ENCODE assay signal across 1 cellular context in the genomic region with DNA sequence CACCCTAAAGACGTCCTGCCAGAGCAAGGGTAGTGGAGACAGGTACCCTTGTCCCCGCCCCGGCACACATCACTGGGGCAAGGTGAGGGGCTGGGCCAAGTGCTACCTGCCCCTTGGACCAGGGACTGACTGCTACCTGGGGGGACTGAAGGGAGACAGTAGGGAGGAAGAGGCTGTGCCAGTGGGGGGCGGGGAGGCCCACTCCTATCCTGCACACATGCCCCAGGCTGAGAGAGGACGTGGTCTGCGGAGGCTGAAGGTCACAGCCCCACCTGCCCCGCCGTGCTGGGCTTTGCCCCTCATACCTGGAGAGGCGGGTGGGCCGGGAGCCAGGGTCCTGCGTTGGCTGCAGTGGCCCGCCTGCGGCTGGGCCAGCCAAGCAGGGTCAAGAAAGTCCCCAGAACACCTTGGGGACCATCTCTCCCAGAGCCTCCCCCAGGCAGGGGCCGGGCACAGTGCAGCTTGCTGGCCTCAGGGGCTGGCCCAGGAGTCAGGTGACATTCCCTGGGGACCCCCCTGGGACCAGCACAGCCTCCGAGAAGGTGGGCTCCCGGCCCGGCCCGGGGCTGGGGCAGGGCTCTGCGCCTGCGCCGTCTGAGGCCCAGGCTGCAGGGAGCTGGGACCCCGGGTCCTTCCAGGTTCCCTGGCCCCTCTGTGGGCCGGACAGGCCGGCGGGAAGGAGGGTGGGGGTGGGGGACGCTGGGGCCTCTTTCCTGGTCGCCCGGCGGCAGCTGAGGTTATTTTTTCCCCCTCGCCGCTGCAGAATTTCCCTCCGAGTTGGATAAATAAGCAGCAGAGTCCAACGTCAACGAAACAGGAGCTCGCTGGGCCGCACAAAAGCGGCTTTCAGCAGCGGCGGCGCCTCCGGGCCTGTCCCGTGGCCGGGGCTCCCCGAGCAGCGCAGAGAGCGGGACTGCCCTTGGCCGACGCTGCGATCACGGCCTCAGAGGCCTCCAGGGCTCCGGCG.
TF ChIP-seq lines count a peak whose summit lies in the region.

No MANE protein-coding gene starts in this region.

TF ChIP-seq in H1, 55 proteins besides CTCF, POLR2A, EP300 and RAD21 (continued from another document):
- no peak for TF ChIP-seq SIN3A (conservative IDR thresholded peaks at IDR 0.05 in 1 of 2, IDR thresholded peaks at IDR 0.05 in 1 of 2; ENCODE audit: low read depth in 1 of 2, low read length in 2 of 2)
- no peak for TF ChIP-seq SP4 (IDR thresholded peaks at IDR 0.05; ENCODE audit: low read length)
- TF ChIP-seq, protein P1, sequence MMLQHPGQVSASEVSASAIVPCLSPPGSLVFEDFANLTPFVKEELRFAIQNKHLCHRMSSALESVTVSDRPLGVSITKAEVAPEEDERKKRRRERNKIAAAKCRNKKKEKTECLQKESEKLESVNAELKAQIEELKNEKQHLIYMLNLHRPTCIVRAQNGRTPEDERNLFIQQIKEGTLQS (IDR thresholded peaks at IDR 0.05; ENCODE audit: insufficient read depth, low read depth, low read length), result no peak
- TF ChIP-seq RXRA (IDR thresholded peaks at IDR 0.05; ENCODE audit: insufficient read depth, low read depth, low read length), result no peak
- no peak for TF ChIP-seq SP1 (IDR thresholded peaks at IDR 0.05; ENCODE audit: low read depth, low read length)
- TF ChIP-seq SRF (IDR thresholded peaks at IDR 0.05; ENCODE audit: low read depth, low read length), result no peak
- TF ChIP-seq, protein P2, sequence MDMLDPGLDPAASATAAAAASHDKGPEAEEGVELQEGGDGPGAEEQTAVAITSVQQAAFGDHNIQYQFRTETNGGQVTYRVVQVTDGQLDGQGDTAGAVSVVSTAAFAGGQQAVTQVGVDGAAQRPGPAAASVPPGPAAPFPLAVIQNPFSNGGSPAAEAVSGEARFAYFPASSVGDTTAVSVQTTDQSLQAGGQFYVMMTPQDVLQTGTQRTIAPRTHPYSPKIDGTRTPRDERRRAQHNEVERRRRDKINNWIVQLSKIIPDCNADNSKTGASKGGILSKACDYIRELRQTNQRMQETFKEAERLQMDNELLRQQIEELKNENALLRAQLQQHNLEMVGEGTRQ (IDR thresholded peaks at IDR 0.05; ENCODE audit: low read length), result no peak
